In the genomic region with DNA sequence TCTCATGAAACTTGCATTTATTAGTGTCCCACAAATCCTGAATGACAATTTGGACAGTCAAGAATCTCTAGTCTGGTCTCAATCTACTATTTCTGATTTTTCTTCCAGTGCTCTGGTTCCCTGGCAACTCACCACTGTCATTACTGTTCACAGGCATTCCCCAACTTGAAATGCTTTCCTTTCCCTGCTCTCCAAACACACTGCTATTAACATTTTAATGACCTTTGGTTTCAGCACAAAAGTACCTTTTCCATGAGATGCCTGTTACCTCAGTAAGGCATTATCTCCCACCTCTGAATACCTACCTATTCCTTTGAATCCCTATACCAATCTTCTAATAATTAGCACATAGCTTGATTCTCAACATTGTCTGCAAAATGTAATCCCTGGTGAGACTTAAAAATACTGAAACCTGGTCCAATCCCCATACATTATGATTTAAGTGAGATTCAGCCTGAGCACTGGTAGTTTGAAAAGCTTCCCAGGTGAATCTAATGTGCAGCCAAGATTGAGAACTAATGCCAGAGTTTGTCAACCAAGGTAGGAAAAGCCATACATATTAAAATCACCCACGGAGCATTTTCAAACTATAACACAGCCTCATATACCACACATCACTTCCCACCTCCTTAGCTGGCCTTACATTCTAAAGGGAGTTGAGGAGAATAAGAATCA, we compare ENCODE assay signal across 21 cellular contexts. TPM values are rescaled to one million over a fixed set of nuclear protein-coding genes. Genes with fewer than 3 reads are reported as not detected.
"Had no signal": no experiment of that assay in that cellular context is flagged by ENCODE, and none has a peak within 500 bp of the region (broad histone marks: within the 10 kb centered on the region; RNA-seq: fewer than 3 reads in every experiment).

No MANE protein-coding gene starts in this region.

- H3K27me3 ChIP-seq: foreskin keratinocyte, left lung, ovary, sigmoid colon, upper lobe of right lung had no signal

- H3K27ac ChIP-seq: epithelial cell of prostate, foreskin keratinocyte, left lung, ovary, sigmoid colon, upper lobe of right lung had no signal

- ATAC-seq: foreskin keratinocyte; left lung; stimulated activated naive B cell treated with anti-CD40 and anti-IgM and Interleukin-4, amounts not matched to agents 10 μg/mL and 1 μg/mL and 100 μg/mL, for 72 hours; upper lobe of right lung had no signal

- H3K4me1 ChIP-seq: foreskin keratinocyte, left lung, sigmoid colon, upper lobe of right lung had no signal

- DNase-seq: activated CD4-positive, alpha-beta memory T cell treated with anti-CD3 and anti-CD28 coated beads for 36 hours; activated CD4-positive, alpha-beta T cell treated with anti-CD3 and anti-CD28 coated beads for 4 hours; activated T-cell treated with anti-CD3 and anti-CD28 coated beads for 4 hours; foreskin keratinocyte; glutamatergic neuron; left lung; ovary; sigmoid colon; stimulated activated naive B cell treated with anti-CD40 and anti-IgM and Interleukin-4, amounts not matched to agents 10 μg/mL and 1 μg/mL and 100 μg/mL, for 72 hours; SW 1271; upper lobe of right lung had no signal

- FAIRE-seq: bronchial epithelial cell, keratinocyte, TTC549 had no signal

- H3K4me3 ChIP-seq: left lung, ovary, sigmoid colon, upper lobe of right lung had no signal

- H3K36me3 ChIP-seq: left lung, ovary, upper lobe of right lung had no signal

- H3K9me3 ChIP-seq: left lung, ovary, sigmoid colon, upper lobe of right lung had no signal

RNA-seq across cellular contexts. Expression of gene ANGPTL3, which starts 11.7 kb away (rescaled TPM):
- total RNA-seq: activated CD4-positive, alpha-beta memory T cell treated with anti-CD3 and anti-CD28 coated beads for 36 hours; activated T-helper 1 cell treated with anti-CD3 and anti-CD28 coated beads, Interleukin-12 subunit alpha, Interleukin-12 subunit beta, Interleukin-2, Interleukin-4 antibody, amounts not matched to agents 30 ng/mL and 10 ng/mL and 1 ng/mL, durations not matched to agents 14 hours and 24 hours and 36 hours; bronchial epithelial cell; cerebellum; dermis microvascular lymphatic vessel endothelial cell; fibroblast of lung; foreskin keratinocyte; left lung; mononuclear cell; sigmoid colon; T-helper 2 cell treated with Interferon-gamma antibody and Interleukin-4, amounts not matched to agents 100 ng/mL and 5 ng/mL, for 36 hours; upper lobe of right lung had no signal
- polyA plus RNA-seq: fibroblast of lung, foreskin keratinocyte, keratinocyte, ovary, sigmoid colon had no signal
